In genomic region chr14:35370969-35371368, GRCh38 we compare ENCODE assay signal across 24 cellular contexts.
"Had no signal": no experiment of that assay in that cellular context is flagged by ENCODE, and none has a peak within 500 bp of the region (broad histone marks: within the 10 kb centered on the region; RNA-seq: fewer than 3 reads in every experiment).

No MANE protein-coding gene starts in this region.

- H3K27ac ChIP-seq: colonic mucosa, hepatocyte, neural progenitor cell, ovary, right lobe of liver, suprapubic skin had no signal

- H3K4me3 Mint-ChIP-seq: naive B cell; neural progenitor cell; stimulated activated effector memory CD8-positive, alpha-beta T cell treated with anti-CD3 and anti-CD28 coated beads, Interleukin-12 subunit alpha, Interleukin-12 subunit beta, amount 100 ng/mL, for 72 hours; type B pancreatic cell had no signal

- H3K4me1 ChIP-seq: colonic mucosa, prostate gland had no signal

- H3K36me3 ChIP-seq: colonic mucosa, neural progenitor cell, ovary, prostate gland, right lobe of liver, suprapubic skin, thyroid gland had no signal

- H3K4me3 ChIP-seq: colonic mucosa, hepatocyte, lung, neural progenitor cell, ovary, prostate gland, right lobe of liver, suprapubic skin, thyroid gland had no signal

- H3K27ac Mint-ChIP-seq: neural progenitor cell; stimulated activated effector memory CD8-positive, alpha-beta T cell treated with anti-CD3 and anti-CD28 coated beads, Interleukin-12 subunit alpha, Interleukin-12 subunit beta, amount 100 ng/mL, for 72 hours; type B pancreatic cell had no signal

- H3K27me3 ChIP-seq: colonic mucosa, hepatocyte, neural progenitor cell, ovary, right lobe of liver, suprapubic skin, thyroid gland had no signal

- H3K36me3 Mint-ChIP-seq: naive B cell, neural progenitor cell had no signal

- H3K27me3 Mint-ChIP-seq: naive B cell, type B pancreatic cell had no signal

- ATAC-seq: left cardiac atrium; left ventricle myocardium superior; right lobe of liver; stimulated activated effector memory CD8-positive, alpha-beta T cell treated with anti-CD3 and anti-CD28 coated beads, Interleukin-12 subunit alpha, Interleukin-12 subunit beta, amount 100 ng/mL, for 72 hours; stimulated activated naive CD8-positive, alpha-beta T cell treated with anti-CD3 and anti-CD28 coated beads, Interleukin-15, Interleukin-2, amounts not matched to agents 100 U/mL and 50 U/mL, for 24 hours had no signal

- DNase-seq: colonic mucosa; dermis blood vessel endothelial cell; erythroblast; foreskin melanocyte; head of caudate nucleus; kidney; left cardiac atrium; left ventricle myocardium superior; mesenchymal stem cell; naive B cell; nucleus accumbens; ovary; right lobe of liver; stimulated activated CD4-positive, alpha-beta T cell treated with anti-CD3 and anti-CD28 coated beads, Interleukin-4, amount 100 ng/mL, for 1 hour; stimulated activated CD8-positive, alpha-beta memory T cell treated with anti-CD3 and anti-CD28 coated beads, Interleukin-4, amount 100 ng/mL, for 48 hours; stimulated activated naive CD8-positive, alpha-beta T cell treated with anti-CD3 and anti-CD28 coated beads, Interleukin-15, Interleukin-2, amounts not matched to agents 100 U/mL and 50 U/mL, for 24 hours; thyroid gland had no signal

- H3K9me3 ChIP-seq: colonic mucosa, ovary, prostate gland, right lobe of liver, thyroid gland had no signal
